29 cellular contexts compared by ENCODE assay signal in the genomic region with DNA sequence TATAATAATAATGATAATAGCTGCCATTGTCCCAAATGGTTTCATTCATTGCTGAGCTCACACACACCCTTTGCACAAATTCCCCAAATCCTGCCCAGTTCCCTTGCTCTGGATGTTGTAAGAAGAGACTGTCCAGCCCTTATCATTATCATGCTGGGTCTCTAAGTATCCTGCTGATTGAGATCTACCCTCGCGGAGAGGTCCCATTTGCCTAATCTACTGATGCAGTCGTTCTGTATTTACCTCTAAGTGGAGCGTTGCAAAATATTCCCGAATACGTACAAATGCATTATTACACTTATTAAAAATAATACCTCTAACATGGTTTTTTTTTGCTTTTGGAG. TPM values are rescaled to one million over a fixed set of nuclear protein-coding genes. Genes with fewer than 3 reads are reported as not detected.
"Had no signal": no experiment of that assay in that cellular context is flagged by ENCODE, and none has a peak within 500 bp of the region (broad histone marks: within the 10 kb centered on the region; RNA-seq: fewer than 3 reads in every experiment).

No MANE protein-coding gene starts in this region.

- H3K27me3 ChIP-seq: ascending aorta, cardiac muscle cell had no signal

- H3K4me3 ChIP-seq: ascending aorta, cardiac muscle cell had no signal

- H3K27ac ChIP-seq: ascending aorta, cardiac muscle cell, VCaP had no signal

- H3K4me1 ChIP-seq: ascending aorta had no signal

- DNase-seq: activated B cell treated with CpG ODN at 0.5 μM for 24 hours; activated CD4-positive, alpha-beta memory T cell treated with anti-CD3 and anti-CD28 coated beads for 36 hours; activated CD4-positive, alpha-beta T cell treated with anti-CD3 and anti-CD28 coated beads for 4 hours; activated CD4-positive, alpha-beta T cell treated with anti-CD3 and anti-CD28 coated beads, Interleukin-2, amount 50 U/mL, for 1 hour; activated CD4-positive, alpha-beta T cell treated with anti-CD3 and anti-CD28 coated beads, Interleukin-2, amount 50 U/mL, for 4 hours; activated CD4-positive, CD25-positive, alpha-beta regulatory T cell treated with anti-CD3 and anti-CD28 coated beads, Interleukin-2, amount 50 U/mL, for 72 hours; activated CD8-positive, alpha-beta memory T cell treated with anti-CD3 and anti-CD28 coated beads, Interleukin-2, amount 50 U/mL, for 4 hours; activated gamma-delta T cell; activated naive CD4-positive, alpha-beta T cell treated with Interleukin-2 at 50 U/mL for 16 hours; activated naive CD8-positive, alpha-beta T cell treated with anti-CD3 and anti-CD28 coated beads, Interleukin-2, amount 10 ng/mL, durations not matched to agents 7 days and 5 days; activated naive CD8-positive, alpha-beta T cell treated with anti-CD3 and anti-CD28 coated beads, Interleukin-2, amount 50 U/mL, for 24 hours; activated T-cell treated with anti-CD3 and anti-CD28 coated beads for 4 hours; activated T-cell treated with anti-CD3 and anti-CD28 coated beads, Interleukin-2, amount 50 U/mL, for 1 hour; activated T-cell treated with anti-CD3 and anti-CD28 coated beads, Interleukin-2, amount 50 U/mL, for 4 hours; activated T-cell treated with anti-CD3 and anti-CD28 coated beads, Interleukin-2, amount 50 U/mL, for 72 hours; amygdala; anterior cingulate cortex; caudate nucleus; cerebellar nuclear complex; T-cell; T-helper 17 cell; T1000 had no signal

- ATAC-seq: activated T-cell treated with anti-CD3 and anti-CD28 coated beads, Interleukin-2, amount 50 U/mL, for 4 hours; activated T-cell treated with anti-CD3 and anti-CD28 coated beads, Interleukin-2, amount 50 U/mL, for 72 hours; activated T-helper 17 cell treated with anti-CD3 and anti-CD28 coated beads, Interleukin-2, amount 50 U/mL, for 72 hours; T-cell; T-helper 17 cell had no signal

- FAIRE-seq: bronchial epithelial cell, TTC549 had no signal

- H3K36me3 ChIP-seq: ascending aorta, cardiac muscle cell had no signal

- H3K9me3 ChIP-seq: ascending aorta had no signal

RNA-seq across cellular contexts. Expression of gene TNFRSF8, which starts 51.2 kb away (rescaled TPM):
- total RNA-seq: bronchial epithelial cell, chondrocyte had no signal
- polyA plus RNA-seq: cardiac muscle cell had no signal

RNA-seq across cellular contexts. Expression of gene TNFRSF1B, which starts 52.5 kb away (rescaled TPM):
- polyA plus RNA-seq: cardiac muscle cell had no signal
